1 cellular context compared by ENCODE assay signal in the genomic region with DNA sequence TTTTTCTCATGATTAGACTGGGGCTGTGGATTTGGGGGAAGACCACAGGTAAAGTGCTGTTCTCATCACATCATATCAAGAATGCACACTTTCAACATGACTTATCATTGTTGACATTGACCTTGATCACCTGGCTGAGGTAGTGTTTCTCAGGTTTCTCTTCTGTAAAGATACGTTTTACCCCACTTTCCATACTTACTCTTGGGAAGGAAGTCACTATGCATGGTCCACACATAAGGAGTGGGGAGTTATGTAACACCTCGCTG.
TF ChIP-seq lines count a peak whose summit lies in the region.

No MANE protein-coding gene starts in this region.

TF ChIP-seq in HEK293, 187 proteins besides CTCF, POLR2A, EP300 and RAD21 (continued from another document):
- TF ChIP-seq, protein P1, sequence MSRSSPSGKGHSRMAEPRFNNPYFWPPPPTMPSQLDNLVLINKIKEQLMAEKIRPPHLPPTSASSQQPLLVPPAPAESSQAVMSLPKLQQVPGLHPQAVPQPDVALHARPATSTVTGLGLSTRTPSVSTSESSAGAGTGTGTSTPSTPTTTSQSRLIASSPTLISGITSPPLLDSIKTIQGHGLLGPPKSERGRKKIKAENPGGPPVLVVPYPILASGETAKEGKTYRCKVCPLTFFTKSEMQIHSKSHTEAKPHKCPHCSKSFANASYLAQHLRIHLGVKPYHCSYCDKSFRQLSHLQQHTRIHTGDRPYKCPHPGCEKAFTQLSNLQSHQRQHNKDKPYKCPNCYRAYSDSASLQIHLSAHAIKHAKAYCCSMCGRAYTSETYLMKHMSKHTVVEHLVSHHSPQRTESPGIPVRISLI (tag by site-specific recombination; IDR thresholded peaks at IDR 0.05), result no peak
